ENCODE assay signal across 24 cellular contexts in the genomic region with DNA sequence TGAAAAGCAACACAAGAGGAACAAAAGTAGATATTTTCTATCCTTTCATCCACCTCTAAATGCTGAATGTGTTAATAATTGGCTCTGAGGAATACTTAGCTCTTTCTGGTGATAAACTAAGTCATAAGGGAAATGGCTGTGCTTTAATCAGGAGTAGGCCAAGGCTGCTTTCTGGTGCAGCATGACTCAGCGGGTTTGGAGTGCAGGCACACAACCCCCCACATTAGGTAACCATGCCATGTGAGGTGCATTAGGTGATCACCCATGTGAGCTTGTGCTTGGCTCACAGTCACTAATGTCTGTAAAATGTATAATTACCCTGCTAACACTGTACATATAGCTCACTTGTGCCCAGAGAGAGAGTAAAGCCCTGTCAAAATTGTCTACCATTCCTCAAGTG. TPM values are rescaled to one million over a fixed set of nuclear protein-coding genes. Genes with fewer than 3 reads are reported as not detected.
DNase-seq lines count a peak whose midpoint lies in the region; ATAC-seq, FAIRE-seq and TF ChIP-seq lines count a peak whose summit lies in the region.
"Had no signal": no experiment of that assay in that cellular context is flagged by ENCODE, and none has a peak within 500 bp of the region (broad histone marks: within the 10 kb centered on the region; RNA-seq: fewer than 3 reads in every experiment).

No MANE protein-coding gene starts in this region.

- no peaks in the 10 kb centered on the region for H3K27me3 Mint-ChIP-seq in activated naive CD4-positive, alpha-beta T cell treated with anti-CD3 and anti-CD28 coated beads for 36 hours (ENCODE audit: low read depth)
- no peaks in the 10 kb centered on the region for H3K27me3 Mint-ChIP-seq in astrocyte (ENCODE audit: low read depth, unreplicated experiment)
- H3K27me3 Mint-ChIP-seq: activated naive CD4-positive, alpha-beta T cell treated with anti-CD3 and anti-CD28 coated beads, Interleukin-2, amount 50 U/mL, for 24 hours; activated T-cell treated with anti-CD3 and anti-CD28 coated beads, Interleukin-2, amount 50 U/mL, for 24 hours had no signal

- H3K4me3 Mint-ChIP-seq in activated naive CD4-positive, alpha-beta T cell treated with anti-CD3 and anti-CD28 coated beads for 36 hours, result no peak overlapping the region
- H3K4me3 Mint-ChIP-seq in astrocyte (ENCODE audit: unreplicated experiment), result no peak overlapping the region
- H3K4me3 Mint-ChIP-seq: activated naive CD4-positive, alpha-beta T cell treated with anti-CD3 and anti-CD28 coated beads, Interleukin-2, amount 50 U/mL, for 24 hours; activated T-cell treated with anti-CD3 and anti-CD28 coated beads, Interleukin-2, amount 50 U/mL, for 24 hours; neural progenitor cell; stimulated activated effector memory CD8-positive, alpha-beta T cell treated with anti-CD3 and anti-CD28 coated beads, Interleukin-12 subunit alpha, Interleukin-12 subunit beta, amount 100 ng/mL, for 72 hours had no signal

- no peaks in the 10 kb centered on the region for H3F3A ChIP-seq in smooth muscle cell (ENCODE audit: low read depth)

- DNase-seq in activated naive CD4-positive, alpha-beta T cell treated with anti-CD3 and anti-CD28 coated beads for 36 hours, result peak; percentile 11
- no peak for DNase-seq in activated naive CD4-positive, alpha-beta T cell treated with anti-CD3 and anti-CD28 coated beads, Interleukin-2, amount 50 U/mL, for 16 hours
- DNase-seq in astrocyte (ENCODE audit: low read depth) (peak; percentile 14), fibroblast of pulmonary artery (ENCODE audit: low read depth) (peak; percentile 23), smooth muscle cell (lab: John Stamatoyannopoulos, UW; ENCODE audit: unreplicated experiment) (no peak), WERI-Rb-1 (no peak)
- no peak for DNase-seq in stimulated activated CD4-positive, alpha-beta T cell treated with anti-CD3 and anti-CD28 coated beads, Interleukin-4, amount 100 ng/mL, for 4 hours
- DNase-seq: activated CD4-positive, alpha-beta T cell treated with anti-CD3 and anti-CD28 coated beads, Interleukin-2, amount 50 U/mL, for 48 hours; activated T-cell treated with anti-CD3 and anti-CD28 coated beads, Interleukin-2, amount 50 U/mL, for 24 hours; dermis blood vessel endothelial cell; GDM1; hypothalamus; kidney glomerular epithelial cell; NCI-H446; T-helper 1 cell had no signal

- H3K4me3 ChIP-seq in astrocyte (ENCODE audit: insufficient read depth, low read depth, low read length), result no peak overlapping the region
- no peak overlapping the region for H3K4me3 ChIP-seq in fibroblast of pulmonary artery (replicated peaks; ENCODE audit: low read depth, low read length)
- H3K4me3 ChIP-seq in smooth muscle cell, result no peak overlapping the region
- H3K4me3 ChIP-seq in WERI-Rb-1 (ENCODE audit: low read depth, low read length), result no peak overlapping the region
- H3K4me3 ChIP-seq: body of pancreas, HAP-1, neural progenitor cell, thoracic aorta had no signal

- WGBS in smooth muscle cell (ENCODE audit: low lambda C conversion rate), result 89% methylated on average over 1 of the region's 1 CpG

- H3K36me3 ChIP-seq in astrocyte (ENCODE audit: insufficient read depth, low read length) (no peaks in the 10 kb centered on the region), smooth muscle cell (ENCODE audit: low read depth) (no peaks in the 10 kb centered on the region), WERI-Rb-1 (no peaks in the 10 kb centered on the region)
- H3K36me3 ChIP-seq: HAP-1, neural progenitor cell, thoracic aorta had no signal

- H3K4me1 Mint-ChIP-seq in activated naive CD4-positive, alpha-beta T cell treated with anti-CD3 and anti-CD28 coated beads for 36 hours (ENCODE audit: low read depth), result no peaks in the 10 kb centered on the region
- H3K4me1 Mint-ChIP-seq in astrocyte (ENCODE audit: low read depth, unreplicated experiment), result peaks cover 7% of the 10 kb centered on the region
- H3K4me1 Mint-ChIP-seq: activated naive CD4-positive, alpha-beta T cell treated with anti-CD3 and anti-CD28 coated beads, Interleukin-2, amount 50 U/mL, for 24 hours; neural progenitor cell; stimulated activated effector memory CD8-positive, alpha-beta T cell treated with anti-CD3 and anti-CD28 coated beads, Interleukin-12 subunit alpha, Interleukin-12 subunit beta, amount 100 ng/mL, for 72 hours had no signal

- H3K4me2 ChIP-seq in astrocyte (ENCODE audit: low read length) (no peak overlapping the region), smooth muscle cell (no peak overlapping the region)
- H3K4me2 ChIP-seq: neural progenitor cell had no signal

- no peak overlapping the region for H3K27ac Mint-ChIP-seq in activated naive CD4-positive, alpha-beta T cell treated with anti-CD3 and anti-CD28 coated beads for 36 hours
- H3K27ac Mint-ChIP-seq in astrocyte (ENCODE audit: unreplicated experiment), result peak overlapping the region; percentile 75
- H3K27ac Mint-ChIP-seq: activated naive CD4-positive, alpha-beta T cell treated with anti-CD3 and anti-CD28 coated beads, Interleukin-2, amount 50 U/mL, for 24 hours; activated T-cell treated with anti-CD3 and anti-CD28 coated beads, Interleukin-2, amount 50 U/mL, for 24 hours; neural progenitor cell; stimulated activated effector memory CD8-positive, alpha-beta T cell treated with anti-CD3 and anti-CD28 coated beads, Interleukin-12 subunit alpha, Interleukin-12 subunit beta, amount 100 ng/mL, for 72 hours had no signal

- no peaks in the 10 kb centered on the region for H3K36me3 Mint-ChIP-seq in activated naive CD4-positive, alpha-beta T cell treated with anti-CD3 and anti-CD28 coated beads for 36 hours (ENCODE audit: low read depth)
- no peaks in the 10 kb centered on the region for H3K36me3 Mint-ChIP-seq in astrocyte (ENCODE audit: low read depth, unreplicated experiment)
- H3K36me3 Mint-ChIP-seq: neural progenitor cell; stimulated activated effector memory CD8-positive, alpha-beta T cell treated with anti-CD3 and anti-CD28 coated beads, Interleukin-12 subunit alpha, Interleukin-12 subunit beta, amount 100 ng/mL, for 72 hours had no signal

- no peak for FAIRE-seq in astrocyte (lab: Jason Lieb, UNC)
- FAIRE-seq: D721Med, GM12891 had no signal

- H3K9me3 ChIP-seq in astrocyte (ENCODE audit: insufficient read depth, low read depth, low read length), result no peaks in the 10 kb centered on the region
- H3K9me3 ChIP-seq in smooth muscle cell (replicated peaks; ENCODE audit: low read depth), result no peaks in the 10 kb centered on the region
- H3K9me3 ChIP-seq in WERI-Rb-1 (ENCODE audit: severe bottlenecking), result no peaks in the 10 kb centered on the region
- H3K9me3 ChIP-seq: body of pancreas, HAP-1, thoracic aorta had no signal

- ATAC-seq in HG03469 (IDR thresholded peaks at IDR 0.05; ENCODE audit: unreplicated experiment), result no peak
- ATAC-seq: body of pancreas; stimulated activated effector memory CD8-positive, alpha-beta T cell treated with anti-CD3 and anti-CD28 coated beads, Interleukin-12 subunit alpha, Interleukin-12 subunit beta, amount 100 ng/mL, for 72 hours had no signal

- no peaks in the 10 kb centered on the region for H3K4me1 ChIP-seq in astrocyte (ENCODE audit: insufficient read depth, low read length)
- no peaks in the 10 kb centered on the region for H3K4me1 ChIP-seq in smooth muscle cell (ENCODE audit: low read depth)
- H3K4me1 ChIP-seq: body of pancreas, HAP-1, neural progenitor cell had no signal

- no peaks in the 10 kb centered on the region for H4K20me1 ChIP-seq in astrocyte (ENCODE audit: insufficient read depth, low read length)
- no peaks in the 10 kb centered on the region for H4K20me1 ChIP-seq in smooth muscle cell (ENCODE audit: low read depth)

- H3K79me2 ChIP-seq in astrocyte (ENCODE audit: insufficient read depth, low read length) (no peaks in the 10 kb centered on the region), smooth muscle cell (ENCODE audit: low read depth) (no peaks in the 10 kb centered on the region)

- TF ChIP-seq CTCF in astrocyte (IDR thresholded peaks at IDR 0.05; ENCODE audit: insufficient read depth, low read depth, low read length) (no peak), fibroblast of pulmonary artery (IDR thresholded peaks at IDR 0.05; ENCODE audit: low read length, missing control alignments) (no peak), smooth muscle cell (IDR thresholded peaks at IDR 0.05; ENCODE audit: borderline replicate concordance, insufficient read depth, poor library complexity, severe bottlenecking) (no peak), WERI-Rb-1 (IDR thresholded peaks at IDR 0.05; ENCODE audit: low read depth, low read length) (no peak)

- H3K9ac ChIP-seq in astrocyte (ENCODE audit: low read length) (no peak overlapping the region), smooth muscle cell (ENCODE audit: low read depth) (no peak overlapping the region)
- H3K9ac ChIP-seq: neural progenitor cell had no signal

- CTCF ChIA-PET in activated naive CD4-positive, alpha-beta T cell treated with anti-CD3 and anti-CD28 coated beads for 36 hours (lab: Charles Lee), result no interaction called here

- H3K27ac ChIP-seq in astrocyte (ENCODE audit: low read depth, low read length) (no peak overlapping the region), smooth muscle cell (ENCODE audit: low read depth) (no peak overlapping the region), WERI-Rb-1 (no peak overlapping the region)
- H3K27ac ChIP-seq: body of pancreas, neural progenitor cell, thoracic aorta had no signal

- H2AFZ ChIP-seq in astrocyte (ENCODE audit: low read depth, low read length) (no peak overlapping the region), smooth muscle cell (ENCODE audit: low read depth) (peak overlapping the region; percentile 13)
- H2AFZ ChIP-seq: neural progenitor cell had no signal

- intact Hi-C loops in activated naive CD4-positive, alpha-beta T cell treated with anti-CD3 and anti-CD28 coated beads for 36 hours (cut with micrococcal nuclease), result no loop called here

- H3K27me3 ChIP-seq in astrocyte (ENCODE audit: insufficient read depth, low read length) (no peaks in the 10 kb centered on the region), smooth muscle cell (ENCODE audit: low read depth) (no peaks in the 10 kb centered on the region), WERI-Rb-1 (ENCODE audit: insufficient read depth, low read depth, severe bottlenecking) (no peaks in the 10 kb centered on the region)
- H3K27me3 ChIP-seq: body of pancreas, neural progenitor cell had no signal

- peaks cover 8% of the 10 kb centered on the region for H3K9me3 Mint-ChIP-seq in activated naive CD4-positive, alpha-beta T cell treated with anti-CD3 and anti-CD28 coated beads for 36 hours
- no peaks in the 10 kb centered on the region for H3K9me3 Mint-ChIP-seq in astrocyte (ENCODE audit: unreplicated experiment)
- H3K9me3 Mint-ChIP-seq: stimulated activated effector memory CD8-positive, alpha-beta T cell treated with anti-CD3 and anti-CD28 coated beads, Interleukin-12 subunit alpha, Interleukin-12 subunit beta, amount 100 ng/mL, for 72 hours had no signal

RNA-seq across cellular contexts. Expression of a gene that starts 57.2 kb away (rescaled TPM):
- 10 to 100 TPM; 14.4 to 15.5 TPM for total RNA-seq in activated naive CD4-positive, alpha-beta T cell treated with anti-CD3 and anti-CD28 coated beads for 36 hours
- total RNA-seq in astrocyte (20.3 and 21.2 TPM in 2 replicates), smooth muscle cell (23.0 and 29.4 TPM in 2 replicates)
- 7.7 and 8.3 TPM in 2 replicates for polyA plus RNA-seq in smooth muscle cell

Comparison
In these comparisons a context has a peak if more than half of its experiments do, and no peak if none do; other contexts are left out.
1. DNase-seq: peak in activated naive CD4-positive, alpha-beta T cell treated with anti-CD3 and anti-CD28 coated beads for 36 hours (single experiment), astrocyte (single experiment) and fibroblast of pulmonary artery (single experiment); none in activated naive CD4-positive, alpha-beta T cell treated with anti-CD3 and anti-CD28 coated beads, Interleukin-2, amount 50 U/mL, for 16 hours (single experiment), smooth muscle cell (single experiment), WERI-Rb-1 (single experiment) and stimulated activated CD4-positive, alpha-beta T cell treated with anti-CD3 and anti-CD28 coated beads, Interleukin-4, amount 100 ng/mL, for 4 hours (0 of 2).